Comparison of ENCODE assay signal across 1 cellular context in the genomic region with DNA sequence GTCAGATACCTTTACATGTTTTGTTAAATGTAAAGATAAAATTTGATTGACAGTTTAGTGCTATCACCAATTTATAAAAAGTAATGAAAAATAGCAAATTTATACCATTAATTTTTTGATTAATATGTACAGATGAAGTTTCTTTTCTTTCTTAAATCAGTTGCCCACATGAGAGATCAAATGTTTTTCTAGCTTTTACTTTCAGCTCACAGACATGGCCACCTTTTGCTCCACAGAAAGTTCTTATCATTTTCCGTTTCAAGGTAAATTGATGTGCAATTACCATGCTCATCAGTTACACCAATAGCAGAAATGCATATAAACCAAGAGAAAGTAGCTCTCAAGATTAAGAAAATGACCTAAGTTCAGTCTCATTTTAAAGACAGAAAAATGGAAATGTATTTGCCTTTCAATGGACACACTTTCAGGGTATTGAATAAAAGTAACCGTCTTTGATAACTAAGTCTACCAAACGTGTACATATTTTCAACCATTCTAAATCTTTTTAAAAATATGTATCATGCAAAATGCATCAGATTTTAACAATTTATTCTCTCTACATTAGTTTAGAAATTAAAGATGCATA.
TF ChIP-seq lines count a peak whose summit lies in the region.

No MANE protein-coding gene starts in this region.

TF ChIP-seq in GM23338, 12 proteins besides CTCF, POLR2A, EP300 and RAD21 (continued from another document):
- TF ChIP-seq POLR2AphosphoS5 (IDR thresholded peaks at IDR 0.05; ENCODE audit: low read depth): no peak
- no peak for TF ChIP-seq EZH2 (IDR thresholded peaks at IDR 0.05; ENCODE audit: low read depth, unreplicated experiment)
- TF ChIP-seq STAT1 (IDR thresholded peaks at IDR 0.05; ENCODE audit: unreplicated experiment): no peak
- TF ChIP-seq ZNF114 (CRISPR knock-in tag; IDR thresholded peaks at IDR 0.05): no peak
- TF ChIP-seq, protein P1, sequence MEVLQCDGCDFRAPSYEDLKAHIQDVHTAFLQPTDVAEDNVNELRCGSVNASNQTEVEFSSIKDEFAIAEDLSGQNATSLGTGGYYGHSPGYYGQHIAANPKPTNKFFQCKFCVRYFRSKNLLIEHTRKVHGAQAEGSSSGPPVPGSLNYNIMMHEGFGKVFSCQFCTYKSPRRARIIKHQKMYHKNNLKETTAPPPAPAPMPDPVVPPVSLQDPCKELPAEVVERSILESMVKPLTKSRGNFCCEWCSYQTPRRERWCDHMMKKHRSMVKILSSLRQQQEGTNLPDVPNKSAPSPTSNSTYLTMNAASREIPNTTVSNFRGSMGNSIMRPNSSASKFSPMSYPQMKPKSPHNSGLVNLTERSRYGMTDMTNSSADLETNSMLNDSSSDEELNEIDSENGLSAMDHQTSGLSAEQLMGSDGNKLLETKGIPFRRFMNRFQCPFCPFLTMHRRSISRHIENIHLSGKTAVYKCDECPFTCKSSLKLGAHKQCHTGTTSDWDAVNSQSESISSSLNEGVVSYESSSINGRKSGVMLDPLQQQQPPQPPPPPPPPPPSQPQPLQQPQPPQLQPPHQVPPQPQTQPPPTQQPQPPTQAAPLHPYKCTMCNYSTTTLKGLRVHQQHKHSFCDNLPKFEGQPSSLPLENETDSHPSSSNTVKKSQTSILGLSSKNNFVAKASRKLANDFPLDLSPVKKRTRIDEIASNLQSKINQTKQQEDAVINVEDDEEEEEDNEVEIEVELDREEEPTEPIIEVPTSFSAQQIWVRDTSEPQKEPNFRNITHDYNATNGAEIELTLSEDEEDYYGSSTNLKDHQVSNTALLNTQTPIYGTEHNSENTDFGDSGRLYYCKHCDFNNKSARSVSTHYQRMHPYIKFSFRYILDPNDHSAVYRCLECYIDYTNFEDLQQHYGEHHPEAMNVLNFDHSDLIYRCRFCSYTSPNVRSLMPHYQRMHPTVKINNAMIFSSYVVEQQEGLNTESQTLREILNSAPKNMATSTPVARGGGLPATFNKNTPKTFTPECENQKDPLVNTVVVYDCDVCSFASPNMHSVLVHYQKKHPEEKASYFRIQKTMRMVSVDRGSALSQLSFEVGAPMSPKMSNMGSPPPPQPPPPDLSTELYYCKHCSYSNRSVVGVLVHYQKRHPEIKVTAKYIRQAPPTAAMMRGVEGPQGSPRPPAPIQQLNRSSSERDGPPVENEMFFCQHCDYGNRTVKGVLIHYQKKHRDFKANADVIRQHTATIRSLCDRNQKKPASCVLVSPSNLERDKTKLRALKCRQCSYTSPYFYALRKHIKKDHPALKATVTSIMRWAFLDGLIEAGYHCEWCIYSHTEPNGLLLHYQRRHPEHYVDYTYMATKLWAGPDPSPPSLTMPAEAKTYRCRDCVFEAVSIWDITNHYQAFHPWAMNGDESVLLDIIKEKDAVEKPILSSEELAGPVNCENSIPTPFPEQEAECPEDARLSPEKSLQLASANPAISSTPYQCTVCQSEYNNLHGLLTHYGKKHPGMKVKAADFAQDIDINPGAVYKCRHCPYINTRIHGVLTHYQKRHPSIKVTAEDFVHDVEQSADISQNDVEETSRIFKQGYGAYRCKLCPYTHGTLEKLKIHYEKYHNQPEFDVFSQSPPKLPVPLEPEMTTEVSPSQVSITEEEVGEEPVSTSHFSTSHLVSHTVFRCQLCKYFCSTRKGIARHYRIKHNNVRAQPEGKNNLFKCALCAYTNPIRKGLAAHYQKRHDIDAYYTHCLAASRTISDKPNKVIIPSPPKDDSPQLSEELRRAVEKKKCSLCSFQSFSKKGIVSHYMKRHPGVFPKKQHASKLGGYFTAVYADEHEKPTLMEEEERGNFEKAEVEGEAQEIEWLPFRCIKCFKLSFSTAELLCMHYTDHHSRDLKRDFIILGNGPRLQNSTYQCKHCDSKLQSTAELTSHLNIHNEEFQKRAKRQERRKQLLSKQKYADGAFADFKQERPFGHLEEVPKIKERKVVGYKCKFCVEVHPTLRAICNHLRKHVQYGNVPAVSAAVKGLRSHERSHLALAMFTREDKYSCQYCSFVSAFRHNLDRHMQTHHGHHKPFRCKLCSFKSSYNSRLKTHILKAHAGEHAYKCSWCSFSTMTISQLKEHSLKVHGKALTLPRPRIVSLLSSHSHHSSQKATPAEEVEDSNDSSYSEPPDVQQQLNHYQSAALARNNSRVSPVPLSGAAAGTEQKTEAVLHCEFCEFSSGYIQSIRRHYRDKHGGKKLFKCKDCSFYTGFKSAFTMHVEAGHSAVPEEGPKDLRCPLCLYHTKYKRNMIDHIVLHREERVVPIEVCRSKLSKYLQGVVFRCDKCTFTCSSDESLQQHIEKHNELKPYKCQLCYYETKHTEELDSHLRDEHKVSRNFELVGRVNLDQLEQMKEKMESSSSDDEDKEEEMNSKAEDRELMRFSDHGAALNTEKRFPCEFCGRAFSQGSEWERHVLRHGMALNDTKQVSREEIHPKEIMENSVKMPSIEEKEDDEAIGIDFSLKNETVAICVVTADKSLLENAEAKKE (CRISPR knock-in tag; IDR thresholded peaks at IDR 0.05): no peak
- TF ChIP-seq ZNF331 (CRISPR knock-in tag; IDR thresholded peaks at IDR 0.05; ENCODE audit: low read depth): no peak
- TF ChIP-seq, protein P2, sequence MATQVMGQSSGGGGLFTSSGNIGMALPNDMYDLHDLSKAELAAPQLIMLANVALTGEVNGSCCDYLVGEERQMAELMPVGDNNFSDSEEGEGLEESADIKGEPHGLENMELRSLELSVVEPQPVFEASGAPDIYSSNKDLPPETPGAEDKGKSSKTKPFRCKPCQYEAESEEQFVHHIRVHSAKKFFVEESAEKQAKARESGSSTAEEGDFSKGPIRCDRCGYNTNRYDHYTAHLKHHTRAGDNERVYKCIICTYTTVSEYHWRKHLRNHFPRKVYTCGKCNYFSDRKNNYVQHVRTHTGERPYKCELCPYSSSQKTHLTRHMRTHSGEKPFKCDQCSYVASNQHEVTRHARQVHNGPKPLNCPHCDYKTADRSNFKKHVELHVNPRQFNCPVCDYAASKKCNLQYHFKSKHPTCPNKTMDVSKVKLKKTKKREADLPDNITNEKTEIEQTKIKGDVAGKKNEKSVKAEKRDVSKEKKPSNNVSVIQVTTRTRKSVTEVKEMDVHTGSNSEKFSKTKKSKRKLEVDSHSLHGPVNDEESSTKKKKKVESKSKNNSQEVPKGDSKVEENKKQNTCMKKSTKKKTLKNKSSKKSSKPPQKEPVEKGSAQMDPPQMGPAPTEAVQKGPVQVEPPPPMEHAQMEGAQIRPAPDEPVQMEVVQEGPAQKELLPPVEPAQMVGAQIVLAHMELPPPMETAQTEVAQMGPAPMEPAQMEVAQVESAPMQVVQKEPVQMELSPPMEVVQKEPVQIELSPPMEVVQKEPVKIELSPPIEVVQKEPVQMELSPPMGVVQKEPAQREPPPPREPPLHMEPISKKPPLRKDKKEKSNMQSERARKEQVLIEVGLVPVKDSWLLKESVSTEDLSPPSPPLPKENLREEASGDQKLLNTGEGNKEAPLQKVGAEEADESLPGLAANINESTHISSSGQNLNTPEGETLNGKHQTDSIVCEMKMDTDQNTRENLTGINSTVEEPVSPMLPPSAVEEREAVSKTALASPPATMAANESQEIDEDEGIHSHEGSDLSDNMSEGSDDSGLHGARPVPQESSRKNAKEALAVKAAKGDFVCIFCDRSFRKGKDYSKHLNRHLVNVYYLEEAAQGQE (IDR thresholded peaks at IDR 0.05; ENCODE audit: unreplicated experiment): no peak
TF ChIP-seq in GM23338: peak in this region for 0.
